18 cellular contexts compared by ENCODE assay signal in the genomic region with DNA sequence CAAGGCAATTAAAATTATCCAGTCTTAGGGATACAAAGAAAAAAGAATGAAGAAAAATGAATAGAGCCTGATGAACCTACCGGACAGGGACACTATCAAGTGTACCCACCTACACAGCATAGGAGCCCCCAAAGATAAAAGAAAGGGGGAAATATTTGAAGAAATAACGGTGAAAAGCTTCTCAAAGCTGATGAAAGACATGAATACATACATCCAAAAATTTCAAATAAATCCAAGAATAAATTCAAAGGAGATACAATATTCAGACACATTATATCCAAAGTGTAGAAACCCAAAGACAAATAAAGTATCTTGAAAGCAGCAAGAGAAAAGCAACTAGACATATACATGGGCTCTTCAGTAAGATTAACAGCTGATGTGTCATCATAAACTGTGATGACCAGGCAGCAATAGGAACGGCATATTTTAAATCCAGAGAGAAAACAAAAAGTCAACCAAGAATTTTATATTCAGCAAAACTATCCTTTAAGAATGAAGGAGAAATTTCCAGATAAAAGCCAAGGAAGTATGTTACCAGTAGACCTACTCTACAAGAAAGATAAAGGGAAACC. TPM values are rescaled to one million over a fixed set of nuclear protein-coding genes. Genes with fewer than 3 reads are reported as not detected.
A peak's percentile ranks its signal among the peaks of the same experiment; 100 is the strongest.
DNase-seq lines count a peak whose midpoint lies in the region; ATAC-seq and TF ChIP-seq lines count a peak whose summit lies in the region.
"Had no signal": no experiment of that assay in that cellular context is flagged by ENCODE, and none has a peak within 500 bp of the region (broad histone marks: within the 10 kb centered on the region; RNA-seq: fewer than 3 reads in every experiment).

No MANE protein-coding gene starts in this region.

- POLR2A ChIA-PET in activated CD8-positive, alpha-beta T cell treated with anti-CD3 and anti-CD28 coated beads, Interleukin-2, amount 10 ng/mL, durations not matched to agents 7 days and 5 days (lab: Charles Lee): interaction anchor here (1.0 kb wide), 1 partner anchor 34 kb away, joined by 4 read pairs; no protein-coding TSS in a partner anchor
- POLR2A ChIA-PET in activated CD8-positive, alpha-beta T cell treated with anti-CD3 and anti-CD28 coated beads for 36 hours (lab: Charles Lee): interaction anchor here (0.6 to 0.7 kb wide), 2 partner anchors 49 to 56 kb away, joined by 3 to 4 read pairs; a partner anchor contains a TSS
- POLR2A ChIA-PET in naive thymus-derived CD4-positive, alpha-beta T cell (lab: Charles Lee): interaction anchor here (0.5 to 1.0 kb wide), 5 partner anchors 9 to 54 kb away, joined by 3 to 5 read pairs (median 3); no protein-coding TSS in a partner anchor

- H3K4me3 ChIP-seq in DOHH2 (ENCODE audit: low read length) (no peak overlapping the region), SU-DHL-6 (ENCODE audit: insufficient read depth, low read length, poor library complexity, severe bottlenecking) (peak overlapping the region; percentile 34)
- no peak overlapping the region for H3K4me3 ChIP-seq in naive thymus-derived CD4-positive, alpha-beta T cell (ENCODE audit: low read length)
- H3K4me3 ChIP-seq: SJCRH30 had no signal

- H3K9me3 ChIP-seq in DOHH2 (ENCODE audit: control insufficient read depth, insufficient read depth, low read length) (peaks cover 16% of the 10 kb centered on the region), SU-DHL-6 (ENCODE audit: insufficient read depth, low read length) (peaks cover 9% of the 10 kb centered on the region; the same call in 1 of the 2 replicates)
- H3K9me3 ChIP-seq in naive thymus-derived CD4-positive, alpha-beta T cell (ENCODE audit: control insufficient read depth in 2 of 3, low read length in 3 of 3): peaks cover 0 to 21% (median 4%) of the 10 kb centered on the region in 3 experiments
- H3K9me3 ChIP-seq: BE2C had no signal

- H4K20me1 ChIP-seq in DOHH2 (ENCODE audit: control insufficient read depth, insufficient read depth, low read depth, low read length) (no peaks in the 10 kb centered on the region), SU-DHL-6 (ENCODE audit: low read depth, low read length) (no peaks in the 10 kb centered on the region)

- H3F3A ChIP-seq in DOHH2 (ENCODE audit: control insufficient read depth, insufficient read depth): peaks cover 7% of the 10 kb centered on the region; the same call in 1 of the 2 replicates
- peaks cover 37% of the 10 kb centered on the region for H3F3A ChIP-seq in SU-DHL-6 (ENCODE audit: insufficient read depth)

- peaks cover 41% of the 10 kb centered on the region for H3K36me3 Mint-ChIP-seq in activated CD8-positive, alpha-beta T cell treated with anti-CD3 and anti-CD28 coated beads, Interleukin-2, amount 10 ng/mL, durations not matched to agents 7 days and 5 days (ENCODE audit: low read depth)
- peaks cover 39% of the 10 kb centered on the region for H3K36me3 Mint-ChIP-seq in activated CD8-positive, alpha-beta T cell treated with anti-CD3 and anti-CD28 coated beads for 36 hours (ENCODE audit: low read depth)
- peaks cover 14 to 33% (median 30%) of the 10 kb centered on the region in 5 donors for H3K36me3 Mint-ChIP-seq in naive thymus-derived CD4-positive, alpha-beta T cell
- peaks cover 66% of the 10 kb centered on the region for H3K36me3 Mint-ChIP-seq in nephron progenitor cell (ENCODE audit: low read depth)

- H3K36me3 ChIP-seq in DOHH2 (ENCODE audit: control insufficient read depth, low read length) (peaks cover 24% of the 10 kb centered on the region), SU-DHL-6 (ENCODE audit: low read length) (peaks cover 14% of the 10 kb centered on the region)
- H3K36me3 ChIP-seq in naive thymus-derived CD4-positive, alpha-beta T cell (ENCODE audit: control insufficient read depth in 2 of 3, insufficient read depth in 3 of 3, low read length in 3 of 3): peaks cover 0 to 4% (median 0%) of the 10 kb centered on the region in 3 experiments
- H3K36me3 ChIP-seq: BE2C, SJCRH30 had no signal

- H3K4me1 ChIP-seq in DOHH2 (ENCODE audit: control insufficient read depth, low read length): peaks cover 52% of the 10 kb centered on the region
- peaks cover 10 to 15% of the 10 kb centered on the region in 2 donors for H3K4me1 ChIP-seq in naive thymus-derived CD4-positive, alpha-beta T cell (ENCODE audit: control insufficient read depth in 2 of 2, insufficient read depth in 2 of 2, low read length in 2 of 2)
- H3K4me1 ChIP-seq: BE2C, SJCRH30 had no signal

- H3K79me2 ChIP-seq in DOHH2 (ENCODE audit: control insufficient read depth, low read length) (peaks cover 93% of the 10 kb centered on the region), SU-DHL-6 (ENCODE audit: insufficient read depth, low read length) (peaks cover 97% of the 10 kb centered on the region)

- H3K4me2 ChIP-seq in DOHH2 (ENCODE audit: low read length): peak overlapping the region; percentile 39
- H3K4me2 ChIP-seq in SU-DHL-6 (ENCODE audit: low read depth, low read length, poor library complexity, severe bottlenecking): peak overlapping the region; percentile 93

- TF ChIP-seq CTCF in activated CD8-positive, alpha-beta T cell treated with anti-CD3 and anti-CD28 coated beads for 36 hours (IDR thresholded peaks at IDR 0.05): no peak
- no peak for TF ChIP-seq CTCF in DOHH2 (IDR thresholded peaks at IDR 0.05; ENCODE audit: low read depth, low read length, poor library complexity, severe bottlenecking)
- no peak for TF ChIP-seq CTCF in SU-DHL-6 (IDR thresholded peaks at IDR 0.05; ENCODE audit: insufficient read depth, low read length, poor library complexity, severe bottlenecking)
- no peak for TF ChIP-seq CTCF in nephron progenitor cell (IDR thresholded peaks at IDR 0.05)

- H3K4me3 Mint-ChIP-seq in activated CD8-positive, alpha-beta T cell treated with anti-CD3 and anti-CD28 coated beads, Interleukin-2, amount 10 ng/mL, durations not matched to agents 7 days and 5 days: no peak overlapping the region
- no peak overlapping the region for H3K4me3 Mint-ChIP-seq in activated CD8-positive, alpha-beta T cell treated with anti-CD3 and anti-CD28 coated beads for 36 hours
- H3K4me3 Mint-ChIP-seq in naive thymus-derived CD4-positive, alpha-beta T cell: peak overlapping the region in 3 of 10 donors; percentile 15 to 59 (median 26)
- no peak overlapping the region for H3K4me3 Mint-ChIP-seq in nephron progenitor cell

- H3K27ac ChIP-seq in DOHH2 (ENCODE audit: low read depth, low read length): peak overlapping the region; percentile 55
- H3K27ac ChIP-seq in SU-DHL-6 (ENCODE audit: low read depth, low read length): peak overlapping the region; percentile 96
- no peak overlapping the region for H3K27ac ChIP-seq in naive thymus-derived CD4-positive, alpha-beta T cell (ENCODE audit: low read depth, low read length)
- H3K27ac ChIP-seq: RWPE1, SJCRH30 had no signal

- H3K4me1 Mint-ChIP-seq in activated CD8-positive, alpha-beta T cell treated with anti-CD3 and anti-CD28 coated beads, Interleukin-2, amount 10 ng/mL, durations not matched to agents 7 days and 5 days (ENCODE audit: low read depth): peaks cover 54% of the 10 kb centered on the region
- peaks cover 48% of the 10 kb centered on the region for H3K4me1 Mint-ChIP-seq in activated CD8-positive, alpha-beta T cell treated with anti-CD3 and anti-CD28 coated beads for 36 hours (ENCODE audit: low read depth)
- peaks cover 37 to 72% (median 61%) of the 10 kb centered on the region in 7 donors for H3K4me1 Mint-ChIP-seq in naive thymus-derived CD4-positive, alpha-beta T cell
- no peaks in the 10 kb centered on the region for H3K4me1 Mint-ChIP-seq in nephron progenitor cell

- intact Hi-C loops in activated CD8-positive, alpha-beta T cell treated with anti-CD3 and anti-CD28 coated beads for 36 hours (cut with micrococcal nuclease): no loop called here
- intact Hi-C loops in naive thymus-derived CD4-positive, alpha-beta T cell (cut with micrococcal nuclease): no loop called here
- intact Hi-C loops in Right ventricle myocardium superior (cut with DNase I): no loop called here

- no peaks in the 10 kb centered on the region for H3K27me3 Mint-ChIP-seq in activated CD8-positive, alpha-beta T cell treated with anti-CD3 and anti-CD28 coated beads, Interleukin-2, amount 10 ng/mL, durations not matched to agents 7 days and 5 days (ENCODE audit: low read depth)
- H3K27me3 Mint-ChIP-seq in activated CD8-positive, alpha-beta T cell treated with anti-CD3 and anti-CD28 coated beads for 36 hours: no peaks in the 10 kb centered on the region
- no peaks in the 10 kb centered on the region for H3K27me3 Mint-ChIP-seq in naive thymus-derived CD4-positive, alpha-beta T cell
- H3K27me3 Mint-ChIP-seq in nephron progenitor cell (ENCODE audit: low read depth, poor library complexity): no peaks in the 10 kb centered on the region
- H3K27me3 Mint-ChIP-seq: CD4-positive, alpha-beta memory T cell had no signal

- H3K27me3 ChIP-seq in DOHH2 (ENCODE audit: control insufficient read depth, low read length) (no peaks in the 10 kb centered on the region), SU-DHL-6 (ENCODE audit: low read length) (no peaks in the 10 kb centered on the region)
- H3K27me3 ChIP-seq in naive thymus-derived CD4-positive, alpha-beta T cell (ENCODE audit: control insufficient read depth in 2 of 2, insufficient read depth in 2 of 2, low read length in 2 of 2): no peaks in the 10 kb centered on the region
- H3K27me3 ChIP-seq: BE2C, SJCRH30 had no signal

- peak overlapping the region; percentile 43 for H3K27ac Mint-ChIP-seq in activated CD8-positive, alpha-beta T cell treated with anti-CD3 and anti-CD28 coated beads, Interleukin-2, amount 10 ng/mL, durations not matched to agents 7 days and 5 days
- no peak overlapping the region for H3K27ac Mint-ChIP-seq in activated CD8-positive, alpha-beta T cell treated with anti-CD3 and anti-CD28 coated beads for 36 hours
- H3K27ac Mint-ChIP-seq in naive thymus-derived CD4-positive, alpha-beta T cell: peak overlapping the region in 5 of 9 donors; percentile 22 to 60 (median 44)
- H3K27ac Mint-ChIP-seq in nephron progenitor cell: no peak overlapping the region

- CTCF ChIA-PET in activated CD8-positive, alpha-beta T cell treated with anti-CD3 and anti-CD28 coated beads, Interleukin-2, amount 10 ng/mL, durations not matched to agents 7 days and 5 days (lab: Charles Lee): interaction anchor here (1.1 to 1.6 kb wide), 2 partner anchors 9 to 12 kb away, joined by 3 read pairs; no protein-coding TSS in a partner anchor
- CTCF ChIA-PET in activated CD8-positive, alpha-beta T cell treated with anti-CD3 and anti-CD28 coated beads for 36 hours (lab: Charles Lee): interaction anchor here (1.0 kb wide), 1 partner anchor 11 kb away, joined by 4 read pairs; no protein-coding TSS in a partner anchor
- CTCF ChIA-PET in naive thymus-derived CD4-positive, alpha-beta T cell (lab: Charles Lee): no interaction called here

- no peak overlapping the region for H2AFZ ChIP-seq in SU-DHL-6 (ENCODE audit: low read depth, low read length, severe bottlenecking)

- no peak for ATAC-seq in activated CD8-positive, alpha-beta T cell treated with anti-CD3 and anti-CD28 coated beads, Interleukin-2, amount 10 ng/mL, durations not matched to agents 7 days and 5 days
- ATAC-seq in activated CD8-positive, alpha-beta T cell treated with anti-CD3 and anti-CD28 coated beads for 36 hours: no peak
- ATAC-seq in naive thymus-derived CD4-positive, alpha-beta T cell: no peak
- ATAC-seq in GM18909 (IDR thresholded peaks at IDR 0.05; ENCODE audit: poor library complexity, unreplicated experiment) (no peak), Right ventricle myocardium superior (ENCODE audit: poor library complexity) (no peak)

- peak overlapping the region; percentile 47 for H3K9ac ChIP-seq in SU-DHL-6 (ENCODE audit: low read length)

- no peak for DNase-seq in activated CD8-positive, alpha-beta T cell treated with anti-CD3 and anti-CD28 coated beads, Interleukin-2, amount 10 ng/mL, durations not matched to agents 7 days and 5 days
- DNase-seq in activated CD8-positive, alpha-beta T cell treated with anti-CD3 and anti-CD28 coated beads for 36 hours: no peak
- DNase-seq in naive thymus-derived CD4-positive, alpha-beta T cell: no peak
- no peak for DNase-seq in nephron progenitor cell
- no peak for DNase-seq in Right ventricle myocardium superior
- DNase-seq: 8988T, BE2C, DMS79 treated with DMSO at 0.1 percent for 48 hours, NCI-H187 treated with DMSO at 0.1 percent for 48 hours, NCI-H2171, NCI-H446, NCI-H748 treated with DMSO at 0.1 percent for 48 hours, SJCRH30 had no signal

- peaks cover 23% of the 10 kb centered on the region for H3K9me3 Mint-ChIP-seq in activated CD8-positive, alpha-beta T cell treated with anti-CD3 and anti-CD28 coated beads, Interleukin-2, amount 10 ng/mL, durations not matched to agents 7 days and 5 days (ENCODE audit: insufficient read depth)
- peaks cover 23% of the 10 kb centered on the region for H3K9me3 Mint-ChIP-seq in activated CD8-positive, alpha-beta T cell treated with anti-CD3 and anti-CD28 coated beads for 36 hours
- peaks cover 0 to 32% (median 16%) of the 10 kb centered on the region in 11 donors for H3K9me3 Mint-ChIP-seq in naive thymus-derived CD4-positive, alpha-beta T cell
- H3K9me3 Mint-ChIP-seq in nephron progenitor cell: peaks cover 57% of the 10 kb centered on the region

- H3K9me2 ChIP-seq in DOHH2 (replicated peaks; ENCODE audit: control insufficient read depth, low read length) (no peaks in the 10 kb centered on the region), SU-DHL-6 (replicated peaks; ENCODE audit: insufficient read depth, low read length) (no peaks in the 10 kb centered on the region)

RNA-seq across cellular contexts. Expression of a gene that starts 56.0 kb away (rescaled TPM):
- 10 to 100 TPM; 38.2 to 39.5 TPM for total RNA-seq in activated CD8-positive, alpha-beta T cell treated with anti-CD3 and anti-CD28 coated beads, Interleukin-2, amount 10 ng/mL, durations not matched to agents 7 days and 5 days
- 10 to 100 TPM; 28.4 to 29.0 TPM for total RNA-seq in activated CD8-positive, alpha-beta T cell treated with anti-CD3 and anti-CD28 coated beads for 36 hours
- total RNA-seq in naive thymus-derived CD4-positive, alpha-beta T cell: 100 to 1,000 TPM in 2 of 5 experiments, 10 to 100 TPM in 3; 39.7 to 112 (median 67.9) TPM
- 10 to 100 TPM; 30.0 to 50.8 TPM for polyA plus RNA-seq in naive thymus-derived CD4-positive, alpha-beta T cell
- 15.6 TPM for total RNA-seq in Right ventricle myocardium superior

Comparison
In these comparisons a context has a peak if more than half of its experiments do, and no peak if none do; other contexts are left out.
1. H3K27ac Mint-ChIP-seq: peak in activated CD8-positive, alpha-beta T cell treated with anti-CD3 and anti-CD28 coated beads, Interleukin-2, amount 10 ng/mL, durations not matched to agents 7 days and 5 days (single experiment) and naive thymus-derived CD4-positive, alpha-beta T cell (5 of 9); none in activated CD8-positive, alpha-beta T cell treated with anti-CD3 and anti-CD28 coated beads for 36 hours (single experiment) and nephron progenitor cell (single experiment).